Comparison of ENCODE assay signal across 25 cellular contexts in genomic region chr11:5880329-5880728, GRCh38.
DNase-seq lines count a peak whose midpoint lies in the region; ATAC-seq lines count a peak whose summit lies in the region.
"Had no signal": no experiment of that assay in that cellular context is flagged by ENCODE, and none has a peak within 500 bp of the region (broad histone marks: within the 10 kb centered on the region; RNA-seq: fewer than 3 reads in every experiment).

Gene OR52E4, plus strand, starts transcription at chr11:5880629. Its CDS starts 3,664 bp downstream, at chr11:5884293.

- ATAC-seq in stimulated activated memory B cell treated with anti-CD40 and anti-IgM and Interleukin-4, amounts not matched to agents 10 μg/mL and 1 μg/mL and 100 μg/mL, for 72 hours = peak; percentile 20
- ATAC-seq: A549; CD8-positive, alpha-beta T cell had no signal

- H3K4me3 Mint-ChIP-seq in stimulated activated memory B cell treated with anti-CD40 and anti-IgM and Interleukin-4, amounts not matched to agents 10 μg/mL and 1 μg/mL and 100 μg/mL, for 72 hours = no peak within 1 kb of the TSS
- H3K4me3 Mint-ChIP-seq: B cell; CD14-positive monocyte; CD4-positive, alpha-beta memory T cell; CD4-positive, alpha-beta T cell; CD4-positive, CD25-positive, alpha-beta regulatory T cell; CD8-positive, alpha-beta memory T cell; CD8-positive, alpha-beta T cell had no signal

- H3K36me3 Mint-ChIP-seq in stimulated activated memory B cell treated with anti-CD40 and anti-IgM and Interleukin-4, amounts not matched to agents 10 μg/mL and 1 μg/mL and 100 μg/mL, for 72 hours = no peaks in the 10 kb centered on the region
- H3K36me3 Mint-ChIP-seq: CD14-positive monocyte; CD4-positive, alpha-beta memory T cell; CD4-positive, CD25-positive, alpha-beta regulatory T cell; CD8-positive, alpha-beta memory T cell; CD8-positive, alpha-beta T cell had no signal

- no peaks in the 10 kb centered on the region for H3K9me3 Mint-ChIP-seq in stimulated activated memory B cell treated with anti-CD40 and anti-IgM and Interleukin-4, amounts not matched to agents 10 μg/mL and 1 μg/mL and 100 μg/mL, for 72 hours
- H3K9me3 Mint-ChIP-seq: CD4-positive, alpha-beta T cell; CD4-positive, CD25-positive, alpha-beta regulatory T cell; CD8-positive, alpha-beta memory T cell; CD8-positive, alpha-beta T cell had no signal

- H3K4me1 Mint-ChIP-seq in stimulated activated memory B cell treated with anti-CD40 and anti-IgM and Interleukin-4, amounts not matched to agents 10 μg/mL and 1 μg/mL and 100 μg/mL, for 72 hours = no peaks in the 10 kb centered on the region
- H3K4me1 Mint-ChIP-seq: B cell; CD14-positive monocyte; CD4-positive, alpha-beta memory T cell; CD4-positive, CD25-positive, alpha-beta regulatory T cell; CD8-positive, alpha-beta memory T cell had no signal

- DNase-seq in activated gamma-delta T cell treated with Interleukin-2 at 50 U/mL for 16 hours = no peak
- DNase-seq: 8988T; ACHN; AML-193; BE2C; C1 segment of cervical spinal cord; Caco-2; Calu3; CD4-positive, alpha-beta memory T cell; CD4-positive, alpha-beta T cell; CD4-positive, CD25-positive, alpha-beta regulatory T cell; CD8-positive, alpha-beta memory T cell; CD8-positive, alpha-beta T cell; COR-L47; DMS 273 treated with DMSO at 0.1 percent for 48 hours; DMS153; DMS53; DMS79; DMS79 treated with DMSO at 0.1 percent for 48 hours; DND-41; EL had no signal

- no peaks in the 10 kb centered on the region for H3K27me3 Mint-ChIP-seq in stimulated activated memory B cell treated with anti-CD40 and anti-IgM and Interleukin-4, amounts not matched to agents 10 μg/mL and 1 μg/mL and 100 μg/mL, for 72 hours
- H3K27me3 Mint-ChIP-seq: B cell; CD4-positive, CD25-positive, alpha-beta regulatory T cell had no signal

- H3K27ac Mint-ChIP-seq in stimulated activated memory B cell treated with anti-CD40 and anti-IgM and Interleukin-4, amounts not matched to agents 10 μg/mL and 1 μg/mL and 100 μg/mL, for 72 hours = no peak within 1 kb of the TSS
- H3K27ac Mint-ChIP-seq: B cell; CD14-positive monocyte; CD4-positive, alpha-beta memory T cell; CD4-positive, alpha-beta T cell; CD4-positive, CD25-positive, alpha-beta regulatory T cell; CD8-positive, alpha-beta memory T cell; CD8-positive, alpha-beta T cell had no signal
